In genomic region chr22:27207907-27208306, GRCh38 we compare ENCODE assay signal across 16 cellular contexts.
A peak's percentile ranks its signal among the peaks of the same experiment; 100 is the strongest.
DNase-seq lines count a peak whose midpoint lies in the region; TF ChIP-seq lines count a peak whose summit lies in the region.
"Had no signal": no experiment of that assay in that cellular context is flagged by ENCODE, and none has a peak within 500 bp of the region (broad histone marks: within the 10 kb centered on the region; RNA-seq: fewer than 3 reads in every experiment).

No MANE protein-coding gene starts in this region.

- no peak overlapping the region for H3K4me2 ChIP-seq in smooth muscle cell

- no peaks in the 10 kb centered on the region for H4K20me1 ChIP-seq in smooth muscle cell (ENCODE audit: low read depth)

- H3K4me3 ChIP-seq in fibroblast of pulmonary artery (replicated peaks; ENCODE audit: low read depth, low read length) (no peak overlapping the region), smooth muscle cell (no peak overlapping the region)
- H3K4me3 ChIP-seq: cardiac muscle cell had no signal

- POLR2A ChIA-PET in RWPE1 (lab: Yijun Ruan, JAX; ENCODE audit: low non-redundant PET), result no interaction called here

- H3K9ac ChIP-seq in smooth muscle cell (ENCODE audit: low read depth), result no peak overlapping the region
- H3K9ac ChIP-seq: parathyroid adenoma had no signal

- TF ChIP-seq CTCF in RWPE1 (conservative IDR thresholded peaks at IDR 0.05; ENCODE audit: low read depth), result no peak
- no peak for TF ChIP-seq CTCF in fibroblast of pulmonary artery (IDR thresholded peaks at IDR 0.05; ENCODE audit: low read length, missing control alignments)
- TF ChIP-seq CTCF in smooth muscle cell (IDR thresholded peaks at IDR 0.05; ENCODE audit: borderline replicate concordance, insufficient read depth, poor library complexity, severe bottlenecking), result no peak

- CTCF ChIA-PET in RWPE1 (lab: Yijun Ruan, JAX), result no interaction called here

- H3K27me3 ChIP-seq in smooth muscle cell (ENCODE audit: low read depth), result no peaks in the 10 kb centered on the region
- H3K27me3 ChIP-seq: cardiac muscle cell had no signal

- H3K4me1 ChIP-seq in smooth muscle cell (ENCODE audit: low read depth), result peaks cover 18% of the 10 kb centered on the region
- H3K4me1 ChIP-seq: parathyroid adenoma had no signal

- H3K27ac ChIP-seq in RWPE1 (peak overlapping the region; percentile 40; the same call in 1 of the 2 replicates), smooth muscle cell (ENCODE audit: low read depth) (peak overlapping the region; percentile 53)
- H3K27ac ChIP-seq: cardiac muscle cell, parathyroid adenoma had no signal

- no peaks in the 10 kb centered on the region for H3K79me2 ChIP-seq in smooth muscle cell (ENCODE audit: low read depth)
- H3K79me2 ChIP-seq: parathyroid adenoma had no signal

- DNase-seq in NCI-H345 (lab: John Stamatoyannopoulos, UW) (peak; percentile 18), NCI-H345 treated with DMSO at 0.1 percent for 48 hours (lab: John Stamatoyannopoulos, UW; ENCODE audit: unreplicated experiment) (no peak), RWPE1 (ENCODE audit: low spot score) (no peak), fibroblast of pulmonary artery (ENCODE audit: low read depth) (peak; percentile 43), smooth muscle cell (lab: John Stamatoyannopoulos, UW; ENCODE audit: unreplicated experiment) (no peak), NCI-H774 (lab: John Stamatoyannopoulos, UW) (no peak), NCI-H187 treated with DMSO at 0.1 percent for 48 hours (lab: John Stamatoyannopoulos, UW) (no peak), DMS153 (lab: John Stamatoyannopoulos, UW) (no peak)
- DNase-seq: activated CD4-positive, alpha-beta T cell treated with anti-CD3 and anti-CD28 coated beads, Interleukin-2, amount 50 U/mL, for 1 hour; KG1; NCI-H2081; stimulated activated CD4-positive, alpha-beta T cell treated with anti-CD3 and anti-CD28 coated beads, Interleukin-15, amount 100 ng/mL, for 24 hours; T-helper 17 cell; trophoblast cell had no signal

- no peaks in the 10 kb centered on the region for H3K9me3 ChIP-seq in smooth muscle cell (replicated peaks; ENCODE audit: low read depth)

- H3F3A ChIP-seq in smooth muscle cell (ENCODE audit: low read depth), result peaks cover 12% of the 10 kb centered on the region

- H3K36me3 ChIP-seq in smooth muscle cell (ENCODE audit: low read depth), result no peaks in the 10 kb centered on the region
- H3K36me3 ChIP-seq: cardiac muscle cell had no signal

- whole genome bisulfite sequencing in smooth muscle cell (ENCODE audit: low lambda C conversion rate), result 19% methylated on average over 4 of the region's 4 CpGs

- H2AFZ ChIP-seq in smooth muscle cell (ENCODE audit: low read depth), result no peak overlapping the region
- H2AFZ ChIP-seq: parathyroid adenoma had no signal

Comparison
In these comparisons a context has a peak if more than half of its experiments do, and no peak if none do; other contexts are left out.
1. DNase-seq: peak in NCI-H345 (single experiment) and fibroblast of pulmonary artery (single experiment); none in NCI-H345 treated with DMSO at 0.1 percent for 48 hours (single experiment), RWPE1 (single experiment), smooth muscle cell (single experiment), NCI-H774 (single experiment), NCI-H187 treated with DMSO at 0.1 percent for 48 hours (single experiment) and DMS153 (single experiment).